In genomic region chr1:53292690-53293089, GRCh38 we compare ENCODE assay signal across 9 cellular contexts. TPM values are rescaled to one million over a fixed set of nuclear protein-coding genes. Genes with fewer than 3 reads are reported as not detected.
A peak's percentile ranks its signal among the peaks of the same experiment; 100 is the strongest.
DNase-seq lines count a peak whose midpoint lies in the region; ATAC-seq lines count a peak whose summit lies in the region.
"Had no signal": no experiment of that assay in that cellular context is flagged by ENCODE, and none has a peak within 500 bp of the region (broad histone marks: within the 10 kb centered on the region; RNA-seq: fewer than 3 reads in every experiment).

No MANE protein-coding gene starts in this region.

- peak overlapping the region in 2 of 4 donors; percentile 64 to 70 for H3K4me3 Mint-ChIP-seq in IgD-negative memory B cell
- no peak overlapping the region for H3K4me3 Mint-ChIP-seq in dendritic cell treated with granulocyte-macrophage colony-stimulating factor and Interleukin-4, amounts not matched to agents 40 ng/mL and 50 ng/mL, for 4 days

- peak; percentile 65 for ATAC-seq in GM18498 (IDR thresholded peaks at IDR 0.05; ENCODE audit: unreplicated experiment)
- peak; percentile 54 for ATAC-seq in GM21390 (IDR thresholded peaks at IDR 0.05; ENCODE audit: unreplicated experiment)
- no peak for ATAC-seq in GM19452 (IDR thresholded peaks at IDR 0.05; ENCODE audit: unreplicated experiment)

- intact Hi-C loops in dendritic cell treated with granulocyte-macrophage colony-stimulating factor and Interleukin-4, amounts not matched to agents 40 ng/mL and 50 ng/mL, for 4 days (cut with micrococcal nuclease): no loop called here

- DNase-seq in NCI-H345 (lab: John Stamatoyannopoulos, UW): no peak
- DNase-seq in T-helper 9 cell: no peak
- no peak for DNase-seq in activated CD4-positive, alpha-beta T cell treated with anti-CD3 and anti-CD28 coated beads for 4 hours
- DNase-seq: activated effector memory CD4-positive, alpha-beta T cell treated with Interleukin-2 at 50 U/mL for 16 hours had no signal

- H3K27me3 Mint-ChIP-seq in IgD-negative memory B cell: no peaks in the 10 kb centered on the region
- no peaks in the 10 kb centered on the region for H3K27me3 Mint-ChIP-seq in dendritic cell treated with granulocyte-macrophage colony-stimulating factor and Interleukin-4, amounts not matched to agents 40 ng/mL and 50 ng/mL, for 4 days

- peaks cover 7% of the 10 kb centered on the region for H3K36me3 Mint-ChIP-seq in IgD-negative memory B cell
- peaks cover 36% of the 10 kb centered on the region for H3K36me3 Mint-ChIP-seq in dendritic cell treated with granulocyte-macrophage colony-stimulating factor and Interleukin-4, amounts not matched to agents 40 ng/mL and 50 ng/mL, for 4 days (ENCODE audit: low read depth)

- H3K9me3 Mint-ChIP-seq in IgD-negative memory B cell: no peaks in the 10 kb centered on the region
- no peaks in the 10 kb centered on the region for H3K9me3 Mint-ChIP-seq in dendritic cell treated with granulocyte-macrophage colony-stimulating factor and Interleukin-4, amounts not matched to agents 40 ng/mL and 50 ng/mL, for 4 days

- peaks cover 13 to 16% (median 15%) of the 10 kb centered on the region in 3 donors for H3K4me1 Mint-ChIP-seq in IgD-negative memory B cell
- H3K4me1 Mint-ChIP-seq in dendritic cell treated with granulocyte-macrophage colony-stimulating factor and Interleukin-4, amounts not matched to agents 40 ng/mL and 50 ng/mL, for 4 days (ENCODE audit: low read depth): peaks cover 60% of the 10 kb centered on the region

- peak overlapping the region in 2 of 3 donors; percentile 16 to 87 for H3K27ac Mint-ChIP-seq in IgD-negative memory B cell
- H3K27ac Mint-ChIP-seq in dendritic cell treated with granulocyte-macrophage colony-stimulating factor and Interleukin-4, amounts not matched to agents 40 ng/mL and 50 ng/mL, for 4 days: peak overlapping the region; percentile 38

RNA-seq across cellular contexts. Expression of gene LRP8, which starts 35.2 kb away (rescaled TPM):
- 0.95 TPM for polyA plus RNA-seq in IgD-negative memory B cell

RNA-seq across cellular contexts. Expression of gene MAGOH, which starts 54.4 kb away (rescaled TPM):
- polyA plus RNA-seq in IgD-negative memory B cell: 98.5 TPM
